Comparison of ENCODE assay signal across 30 cellular contexts in genomic region chr6:157217198-157217893, GRCh38.
"Had no signal": no experiment of that assay in that cellular context is flagged by ENCODE, and none has a peak within 500 bp of the region (broad histone marks: within the 10 kb centered on the region; RNA-seq: fewer than 3 reads in every experiment).

No MANE protein-coding gene starts in this region.

- H3K9ac ChIP-seq: parathyroid adenoma, SK-N-SH had no signal

- H3K27me3 Mint-ChIP-seq: stimulated activated naive CD8-positive, alpha-beta T cell treated with anti-CD3 and anti-CD28 coated beads, Interleukin-15, Interleukin-2, amounts not matched to agents 100 ng/mL and 50 ng/mL, for 24 hours had no signal

- H3K27ac ChIP-seq: heart left ventricle, left lung, parathyroid adenoma, psoas muscle, vagina, VCaP had no signal

- H3K36me3 Mint-ChIP-seq: immature natural killer cell had no signal

- H3K79me2 ChIP-seq: parathyroid adenoma had no signal

- ATAC-seq: esophagus mucosa, heart left ventricle, left lung, mucosa of descending colon, psoas muscle had no signal

- H3K4me2 ChIP-seq: SK-N-SH had no signal

- H3K9me3 Mint-ChIP-seq: activated naive CD4-positive, alpha-beta T cell treated with anti-CD3 and anti-CD28 coated beads for 36 hours; dendritic cell treated with granulocyte-macrophage colony-stimulating factor and Interleukin-4, amounts not matched to agents 40 ng/mL and 50 ng/mL, for 4 days; endodermal cell; nephron progenitor cell; stimulated activated naive CD8-positive, alpha-beta T cell treated with anti-CD3 and anti-CD28 coated beads, Interleukin-15, Interleukin-2, amounts not matched to agents 100 ng/mL and 50 ng/mL, for 24 hours; T-helper 1 cell treated with Interleukin-12 subunit alpha and Interleukin-12 subunit beta and Interleukin-4 antibody, amounts not matched to agents 30 μg/mL and 1 μg/mL, for 36 hours had no signal

- H3K27me3 ChIP-seq: heart left ventricle, left lung, vagina had no signal

- H3K4me3 Mint-ChIP-seq: activated naive CD4-positive, alpha-beta T cell treated with anti-CD3 and anti-CD28 coated beads for 36 hours; dendritic cell treated with granulocyte-macrophage colony-stimulating factor and Interleukin-4, amounts not matched to agents 40 ng/mL and 50 ng/mL, for 4 days; endodermal cell; immature natural killer cell; nephron progenitor cell; stimulated activated naive CD8-positive, alpha-beta T cell treated with anti-CD3 and anti-CD28 coated beads, Interleukin-15, Interleukin-2, amounts not matched to agents 100 ng/mL and 50 ng/mL, for 24 hours; T-helper 1 cell treated with Interleukin-12 subunit alpha and Interleukin-12 subunit beta and Interleukin-4 antibody, amounts not matched to agents 30 μg/mL and 1 μg/mL, for 36 hours had no signal

- H2AFZ ChIP-seq: parathyroid adenoma had no signal

- H3K4me1 Mint-ChIP-seq: endodermal cell had no signal

- H3K27ac Mint-ChIP-seq: activated naive CD4-positive, alpha-beta T cell treated with anti-CD3 and anti-CD28 coated beads for 36 hours; dendritic cell treated with granulocyte-macrophage colony-stimulating factor and Interleukin-4, amounts not matched to agents 40 ng/mL and 50 ng/mL, for 4 days; endodermal cell; immature natural killer cell; stimulated activated naive CD8-positive, alpha-beta T cell treated with anti-CD3 and anti-CD28 coated beads, Interleukin-15, Interleukin-2, amounts not matched to agents 100 ng/mL and 50 ng/mL, for 24 hours had no signal

- DNase-seq: activated CD4-positive, alpha-beta T cell treated with anti-CD3 and anti-CD28 coated beads for 4 hours; activated CD4-positive, alpha-beta T cell treated with anti-CD3 and anti-CD28 coated beads, Interleukin-2, amount 50 U/mL, for 4 hours; activated effector memory CD4-positive, alpha-beta T cell treated with Interleukin-2 at 50 U/mL for 16 hours; activated naive CD4-positive, alpha-beta T cell treated with anti-CD3 and anti-CD28 coated beads for 36 hours; amniotic stem cell; central memory CD4-positive, alpha-beta T cell; foreskin fibroblast; hypothalamus; immature natural killer cell; kidney glomerular epithelial cell; nephron progenitor cell; occipital lobe; psoas muscle; SK-N-SH; stimulated activated CD4-positive, alpha-beta T cell treated with anti-CD3 and anti-CD28 coated beads, Interleukin-2, amount 100 ng/mL, for 48 hours; SW 1271; T-helper 9 cell; trophoblast cell had no signal

- H3K9me3 ChIP-seq: heart left ventricle, left lung, mucosa of descending colon, psoas muscle, SK-N-SH, thoracic aorta, vagina had no signal
